ENCODE assay signal across 8 cellular contexts in genomic region chr10:72297968-72298773, GRCh38. TPM values are rescaled to one million over a fixed set of nuclear protein-coding genes. Genes with fewer than 3 reads are reported as not detected.
A peak's percentile ranks its signal among the peaks of the same experiment; 100 is the strongest.
DNase-seq lines count a peak whose midpoint lies in the region; ATAC-seq and TF ChIP-seq lines count a peak whose summit lies in the region.

No MANE protein-coding gene starts in this region.

- peaks cover 23 to 28% (median 26%) of the 10 kb centered on the region in 3 donors for H3K4me1 Mint-ChIP-seq in IgD-negative memory B cell
- H3K4me1 Mint-ChIP-seq in activated T-helper 17 cell treated with anti-CD3 and anti-CD28 coated beads, Interleukin-2, amount 50 U/mL, for 72 hours, result peaks cover 38% of the 10 kb centered on the region
- H3K4me1 Mint-ChIP-seq in natural killer cell treated with Interleukin-12 subunit alpha and Interleukin-12 subunit beta and Interleukin-15 and Interleukin-18, amount 100 ng/mL, for 72 hours (ENCODE audit: low read depth in 2 of 2), result peaks cover 50 to 52% of the 10 kb centered on the region in 2 donors

- no peaks in the 10 kb centered on the region for H3K9me3 Mint-ChIP-seq in IgD-negative memory B cell
- no peaks in the 10 kb centered on the region for H3K9me3 Mint-ChIP-seq in activated T-helper 17 cell treated with anti-CD3 and anti-CD28 coated beads, Interleukin-2, amount 50 U/mL, for 72 hours
- no peaks in the 10 kb centered on the region for H3K9me3 Mint-ChIP-seq in natural killer cell treated with Interleukin-12 subunit alpha and Interleukin-12 subunit beta and Interleukin-15 and Interleukin-18, amount 100 ng/mL, for 72 hours

- no peaks in the 10 kb centered on the region for H3K27me3 Mint-ChIP-seq in IgD-negative memory B cell
- H3K27me3 Mint-ChIP-seq in activated T-helper 17 cell treated with anti-CD3 and anti-CD28 coated beads, Interleukin-2, amount 50 U/mL, for 72 hours, result no peaks in the 10 kb centered on the region
- H3K27me3 Mint-ChIP-seq in natural killer cell treated with Interleukin-12 subunit alpha and Interleukin-12 subunit beta and Interleukin-15 and Interleukin-18, amount 100 ng/mL, for 72 hours, result no peaks in the 10 kb centered on the region

- H3K36me3 Mint-ChIP-seq in IgD-negative memory B cell, result no peaks in the 10 kb centered on the region
- peaks cover 44% of the 10 kb centered on the region for H3K36me3 Mint-ChIP-seq in activated T-helper 17 cell treated with anti-CD3 and anti-CD28 coated beads, Interleukin-2, amount 50 U/mL, for 72 hours (ENCODE audit: low read depth)
- no peaks in the 10 kb centered on the region for H3K36me3 Mint-ChIP-seq in natural killer cell treated with Interleukin-12 subunit alpha and Interleukin-12 subunit beta and Interleukin-15 and Interleukin-18, amount 100 ng/mL, for 72 hours

- DNase-seq in DMS153 treated with DMSO at 0.1 percent for 48 hours (lab: John Stamatoyannopoulos, UW; ENCODE audit: unreplicated experiment) (peak; percentile 85), fibroblast of peridontal ligament (ENCODE audit: extremely low read depth) (peak; percentile 98)
- DNase-seq in natural killer cell treated with Interleukin-12 subunit alpha and Interleukin-12 subunit beta and Interleukin-15 and Interleukin-18, amount 100 ng/mL, for 72 hours (ENCODE audit: low spot score), result peak; percentile 98
- DNase-seq in stimulated activated naive CD8-positive, alpha-beta T cell treated with anti-CD3 and anti-CD28 coated beads, Interleukin-15, Interleukin-2, amounts not matched to agents 100 U/mL and 50 U/mL, for 24 hours, result peak; percentile 97

- H3K27ac Mint-ChIP-seq in IgD-negative memory B cell, result peak overlapping the region; percentile 99 to 100 (median 100)
- H3K27ac Mint-ChIP-seq in activated T-helper 17 cell treated with anti-CD3 and anti-CD28 coated beads, Interleukin-2, amount 50 U/mL, for 72 hours, result peak overlapping the region; percentile 100
- H3K27ac Mint-ChIP-seq in natural killer cell treated with Interleukin-12 subunit alpha and Interleukin-12 subunit beta and Interleukin-15 and Interleukin-18, amount 100 ng/mL, for 72 hours, result peak overlapping the region; percentile 97 to 99

- ATAC-seq in GM21529 (IDR thresholded peaks at IDR 0.05; ENCODE audit: unreplicated experiment), result peak; percentile 76
- ATAC-seq in activated T-helper 17 cell treated with anti-CD3 and anti-CD28 coated beads, Interleukin-2, amount 50 U/mL, for 72 hours (replicated peaks), result peak; percentile 70
- ATAC-seq in natural killer cell treated with Interleukin-12 subunit alpha and Interleukin-12 subunit beta and Interleukin-15 and Interleukin-18, amount 100 ng/mL, for 72 hours, result peak; percentile 90 to 91
- peak; percentile 80 for ATAC-seq in stimulated activated naive CD8-positive, alpha-beta T cell treated with anti-CD3 and anti-CD28 coated beads, Interleukin-15, Interleukin-2, amounts not matched to agents 100 U/mL and 50 U/mL, for 24 hours

- H3K4me3 Mint-ChIP-seq in IgD-negative memory B cell, result peak overlapping the region; percentile 89 to 96 (median 94)
- H3K4me3 Mint-ChIP-seq in activated T-helper 17 cell treated with anti-CD3 and anti-CD28 coated beads, Interleukin-2, amount 50 U/mL, for 72 hours, result peak overlapping the region; percentile 88
- peak overlapping the region; percentile 87 for H3K4me3 Mint-ChIP-seq in natural killer cell treated with Interleukin-12 subunit alpha and Interleukin-12 subunit beta and Interleukin-15 and Interleukin-18, amount 100 ng/mL, for 72 hours

TF ChIP-seq in PFSK-1, 5 proteins besides CTCF, POLR2A, EP300 and RAD21:
- TF ChIP-seq FOXP2 (optimal IDR thresholded peaks at IDR 0.05; ENCODE audit: borderline replicate concordance, extremely low read depth, extremely low read length, insufficient read depth), result no peak
- 0 out of 2 replicates have a peak, but pooled peaks have one; percentile 46 for TF ChIP-seq POLR2AphosphoS5 (IDR thresholded peaks at IDR 0.05; ENCODE audit: low read depth, low read length)
- TF ChIP-seq SIN3A (IDR thresholded peaks at IDR 0.05; ENCODE audit: borderline replicate concordance, insufficient read depth, low read length), result no peak
TF ChIP-seq in PFSK-1: peak in this region for 1.

RNA-seq across cellular contexts. Expression of gene DDIT4, which starts 24.4 kb away (rescaled TPM):
- 79.9 TPM for polyA plus RNA-seq in IgD-negative memory B cell
- 670 TPM for polyA plus RNA-seq in PFSK-1 (2012; ENCODE audit: insufficient read length, low read depth)
- total RNA-seq in activated T-helper 17 cell treated with anti-CD3 and anti-CD28 coated beads, Interleukin-2, amount 50 U/mL, for 72 hours, result 1,000 to 10,000 TPM in 1 of 2 donors, 100 to 1,000 TPM in 1; 746 to 1,569 TPM
- total RNA-seq in natural killer cell treated with Interleukin-12 subunit alpha and Interleukin-12 subunit beta and Interleukin-15 and Interleukin-18, amount 100 ng/mL, for 72 hours, result 100 to 1,000 TPM; 189 to 207 TPM

RNA-seq across cellular contexts. Expression of gene DNAJB12, which starts 56.5 kb away (rescaled TPM):
- 27.6 TPM for polyA plus RNA-seq in IgD-negative memory B cell
- polyA plus RNA-seq in PFSK-1 (2012; ENCODE audit: insufficient read length, low read depth), result 39.8 TPM
- 10 to 100 TPM; 32.0 to 35.9 TPM for total RNA-seq in activated T-helper 17 cell treated with anti-CD3 and anti-CD28 coated beads, Interleukin-2, amount 50 U/mL, for 72 hours
- total RNA-seq in natural killer cell treated with Interleukin-12 subunit alpha and Interleukin-12 subunit beta and Interleukin-15 and Interleukin-18, amount 100 ng/mL, for 72 hours, result 10 to 100 TPM; 39.5 to 39.7 TPM

Comparison
In these comparisons a context has a peak if more than half of its experiments do, and no peak if none do; other contexts are left out.
1. Peak in every context shown above with its lines: DNase-seq and ATAC-seq.